1 cellular context compared by ENCODE assay signal in genomic region chr12:4145990-4146859, GRCh38.
TF ChIP-seq lines count a peak whose summit lies in the region.

No MANE protein-coding gene starts in this region.

TF ChIP-seq in GM12878, 131 proteins besides CTCF, POLR2A, EP300 and RAD21 (continued from another document and continues in another):
- TF ChIP-seq, protein P1, sequence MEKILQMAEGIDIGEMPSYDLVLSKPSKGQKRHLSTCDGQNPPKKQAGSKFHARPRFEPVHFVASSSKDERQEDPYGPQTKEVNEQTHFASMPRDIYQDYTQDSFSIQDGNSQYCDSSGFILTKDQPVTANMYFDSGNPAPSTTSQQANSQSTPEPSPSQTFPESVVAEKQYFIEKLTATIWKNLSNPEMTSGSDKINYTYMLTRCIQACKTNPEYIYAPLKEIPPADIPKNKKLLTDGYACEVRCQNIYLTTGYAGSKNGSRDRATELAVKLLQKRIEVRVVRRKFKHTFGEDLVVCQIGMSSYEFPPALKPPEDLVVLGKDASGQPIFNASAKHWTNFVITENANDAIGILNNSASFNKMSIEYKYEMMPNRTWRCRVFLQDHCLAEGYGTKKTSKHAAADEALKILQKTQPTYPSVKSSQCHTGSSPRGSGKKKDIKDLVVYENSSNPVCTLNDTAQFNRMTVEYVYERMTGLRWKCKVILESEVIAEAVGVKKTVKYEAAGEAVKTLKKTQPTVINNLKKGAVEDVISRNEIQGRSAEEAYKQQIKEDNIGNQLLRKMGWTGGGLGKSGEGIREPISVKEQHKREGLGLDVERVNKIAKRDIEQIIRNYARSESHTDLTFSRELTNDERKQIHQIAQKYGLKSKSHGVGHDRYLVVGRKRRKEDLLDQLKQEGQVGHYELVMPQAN (conservative IDR thresholded peaks at IDR 0.05), result no peak; the same call in 1 of the 2 replicates
- TF ChIP-seq CEBPB (IDR thresholded peaks at IDR 0.05; ENCODE audit: borderline replicate concordance in 1 of 2, low read depth in 2 of 2, low read length in 2 of 2), result no peak
- TF ChIP-seq, protein P2, sequence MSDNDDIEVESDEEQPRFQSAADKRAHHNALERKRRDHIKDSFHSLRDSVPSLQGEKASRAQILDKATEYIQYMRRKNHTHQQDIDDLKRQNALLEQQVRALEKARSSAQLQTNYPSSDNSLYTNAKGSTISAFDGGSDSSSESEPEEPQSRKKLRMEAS (IDR thresholded peaks at IDR 0.05; ENCODE audit: low read depth, low read length), result no peak
- TF ChIP-seq MTA2 (IDR thresholded peaks at IDR 0.05; ENCODE audit: low read depth), result peak; percentile 37; the same call in 1 of the 2 replicates
- TF ChIP-seq IKZF1 (conservative IDR thresholded peaks at IDR 0.05), result peak; percentile 79
- TF ChIP-seq TCF7 (IDR thresholded peaks at IDR 0.05; ENCODE audit: borderline replicate concordance), result no peak
- TF ChIP-seq CHD2 (IDR thresholded peaks at IDR 0.05; ENCODE audit: borderline replicate concordance, low read depth, low read length), result 0 out of 2 replicates have a peak, but pooled peaks have one; percentile 21
- TF ChIP-seq RB1 (IDR thresholded peaks at IDR 0.05; ENCODE audit: borderline replicate concordance), result no peak
- no peak for TF ChIP-seq SREBF2 (IDR thresholded peaks at IDR 0.05; ENCODE audit: low read length)
- TF ChIP-seq MYB (IDR thresholded peaks at IDR 0.05; ENCODE audit: borderline replicate concordance, low read depth, low read length), result no peak
- no peak for TF ChIP-seq ZBED1 (IDR thresholded peaks at IDR 0.05; ENCODE audit: borderline replicate concordance)
- TF ChIP-seq SKIL (IDR thresholded peaks at IDR 0.05; ENCODE audit: low read depth, poor library complexity, severe bottlenecking), result peak; percentile 58
- peak; percentile 69 for TF ChIP-seq EED (IDR thresholded peaks at IDR 0.05; ENCODE audit: low read depth)
- no peak for TF ChIP-seq IRF5 (IDR thresholded peaks at IDR 0.05; ENCODE audit: borderline replicate concordance)
- no peak for TF ChIP-seq CBX5 (IDR thresholded peaks at IDR 0.05; ENCODE audit: low read depth)
- no peak for TF ChIP-seq SMC3 (IDR thresholded peaks at IDR 0.05; ENCODE audit: borderline replicate concordance, low read length)
- TF ChIP-seq SIX5 (IDR thresholded peaks at IDR 0.05; ENCODE audit: low read depth, low read length, severe bottlenecking), result no peak
- peak; percentile 50 for TF ChIP-seq NBN (IDR thresholded peaks at IDR 0.05)
- TF ChIP-seq CEBPZ (IDR thresholded peaks at IDR 0.05; ENCODE audit: low read depth, low read length), result no peak
- no peak for TF ChIP-seq POU2F2 (IDR thresholded peaks at IDR 0.05; ENCODE audit: borderline replicate concordance, low read depth, low read length)
- TF ChIP-seq, protein P3, sequence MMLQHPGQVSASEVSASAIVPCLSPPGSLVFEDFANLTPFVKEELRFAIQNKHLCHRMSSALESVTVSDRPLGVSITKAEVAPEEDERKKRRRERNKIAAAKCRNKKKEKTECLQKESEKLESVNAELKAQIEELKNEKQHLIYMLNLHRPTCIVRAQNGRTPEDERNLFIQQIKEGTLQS (IDR thresholded peaks at IDR 0.05; ENCODE audit: borderline replicate concordance, extremely low read depth, low read depth, low read length), result no peak
- no peak for TF ChIP-seq ZSCAN29 (IDR thresholded peaks at IDR 0.05)
- peak; percentile 83 to 86 for TF ChIP-seq BHLHE40 (IDR thresholded peaks at IDR 0.05; ENCODE audit: borderline replicate concordance in 1 of 2, low read depth in 2 of 2, low read length in 1 of 2)
- TF ChIP-seq RBBP5 (conservative IDR thresholded peaks at IDR 0.05), result no peak
- peak; percentile 73 for TF ChIP-seq PKNOX1 (IDR thresholded peaks at IDR 0.05)
- TF ChIP-seq CHD1 (IDR thresholded peaks at IDR 0.05; ENCODE audit: low read depth, low read length), result no peak
- TF ChIP-seq HDGF (IDR thresholded peaks at IDR 0.05), result no peak
- no peak for TF ChIP-seq ZBTB33 (IDR thresholded peaks at IDR 0.05)
- no peak for TF ChIP-seq BRCA1 (IDR thresholded peaks at IDR 0.05; ENCODE audit: low read depth, low read length)
- no peak for TF ChIP-seq USF2 (IDR thresholded peaks at IDR 0.05; ENCODE audit: borderline replicate concordance, low read depth, low read length)
- peak; percentile 94 for TF ChIP-seq RELB (IDR thresholded peaks at IDR 0.05; ENCODE audit: low read depth)
- no peak for TF ChIP-seq IRF4 (IDR thresholded peaks at IDR 0.05; ENCODE audit: low read depth, low read length)
- TF ChIP-seq, protein P4, sequence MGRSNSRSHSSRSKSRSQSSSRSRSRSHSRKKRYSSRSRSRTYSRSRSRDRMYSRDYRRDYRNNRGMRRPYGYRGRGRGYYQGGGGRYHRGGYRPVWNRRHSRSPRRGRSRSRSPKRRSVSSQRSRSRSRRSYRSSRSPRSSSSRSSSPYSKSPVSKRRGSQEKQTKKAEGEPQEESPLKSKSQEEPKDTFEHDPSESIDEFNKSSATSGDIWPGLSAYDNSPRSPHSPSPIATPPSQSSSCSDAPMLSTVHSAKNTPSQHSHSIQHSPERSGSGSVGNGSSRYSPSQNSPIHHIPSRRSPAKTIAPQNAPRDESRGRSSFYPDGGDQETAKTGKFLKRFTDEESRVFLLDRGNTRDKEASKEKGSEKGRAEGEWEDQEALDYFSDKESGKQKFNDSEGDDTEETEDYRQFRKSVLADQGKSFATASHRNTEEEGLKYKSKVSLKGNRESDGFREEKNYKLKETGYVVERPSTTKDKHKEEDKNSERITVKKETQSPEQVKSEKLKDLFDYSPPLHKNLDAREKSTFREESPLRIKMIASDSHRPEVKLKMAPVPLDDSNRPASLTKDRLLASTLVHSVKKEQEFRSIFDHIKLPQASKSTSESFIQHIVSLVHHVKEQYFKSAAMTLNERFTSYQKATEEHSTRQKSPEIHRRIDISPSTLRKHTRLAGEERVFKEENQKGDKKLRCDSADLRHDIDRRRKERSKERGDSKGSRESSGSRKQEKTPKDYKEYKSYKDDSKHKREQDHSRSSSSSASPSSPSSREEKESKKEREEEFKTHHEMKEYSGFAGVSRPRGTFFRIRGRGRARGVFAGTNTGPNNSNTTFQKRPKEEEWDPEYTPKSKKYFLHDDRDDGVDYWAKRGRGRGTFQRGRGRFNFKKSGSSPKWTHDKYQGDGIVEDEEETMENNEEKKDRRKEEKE (IDR thresholded peaks at IDR 0.05), result no peak
- no peak for TF ChIP-seq FOXM1 (IDR thresholded peaks at IDR 0.05; ENCODE audit: low read depth, low read length)
- no peak for TF ChIP-seq KLF5 (IDR thresholded peaks at IDR 0.05; ENCODE audit: partially characterized antibody)
- TF ChIP-seq TARDBP (IDR thresholded peaks at IDR 0.05; ENCODE audit: borderline replicate concordance), result no peak
- no peak for TF ChIP-seq ASH2L (IDR thresholded peaks at IDR 0.05; ENCODE audit: borderline replicate concordance, low read depth)
- TF ChIP-seq ATF2 (IDR thresholded peaks at IDR 0.05; ENCODE audit: low read length), result peak; percentile 54; the same call in 1 of the 2 replicates
